23 cellular contexts compared by ENCODE assay signal in genomic region chr3:172146349-172146748, GRCh38.
A peak's percentile ranks its signal among the peaks of the same experiment; 100 is the strongest.
DNase-seq lines count a peak whose midpoint lies in the region; ATAC-seq, FAIRE-seq and TF ChIP-seq lines count a peak whose summit lies in the region.
"Had no signal": no experiment of that assay in that cellular context is flagged by ENCODE, and none has a peak within 500 bp of the region (broad histone marks: within the 10 kb centered on the region; RNA-seq: fewer than 3 reads in every experiment).

No MANE protein-coding gene starts in this region.

- peaks cover 28% of the 10 kb centered on the region for H3K9me3 Mint-ChIP-seq in neural progenitor cell
- H3K9me3 Mint-ChIP-seq: H9 had no signal

- no peak for TF ChIP-seq RAD21 in HepG2 (CRISPR knock-in tag; IDR thresholded peaks at IDR 0.05)

- TF ChIP-seq CTCF in HepG2 (CRISPR knock-in tag; IDR thresholded peaks at IDR 0.05) (no peak), right lobe of liver (IDR thresholded peaks at IDR 0.05) (no peak), Panc1 (IDR thresholded peaks at IDR 0.05) (no peak), neural progenitor cell (IDR thresholded peaks at IDR 0.05) (no peak)

- H3K4me1 ChIP-seq in HepG2 (ENCODE audit: insufficient read depth, low read length) = peaks cover 91% of the 10 kb centered on the region
- peaks cover 0 to 25% (median 10%) of the 10 kb centered on the region in 4 donors for H3K4me1 ChIP-seq in right lobe of liver
- H3K4me1 ChIP-seq in Panc1 (ENCODE audit: control insufficient read depth, insufficient read depth, low read length) = peaks cover 78% of the 10 kb centered on the region
- H3K4me1 ChIP-seq in mesendoderm (ENCODE audit: control insufficient read depth, low read depth, low read length) = peaks cover 6% of the 10 kb centered on the region
- peaks cover 45% of the 10 kb centered on the region for H3K4me1 ChIP-seq in neural progenitor cell
- H3K4me1 ChIP-seq in aorta (ENCODE audit: control insufficient read depth in 1 of 2, insufficient read depth in 2 of 2, low read length in 2 of 2) = peaks cover 6 to 9% of the 10 kb centered on the region in 2 donors

- no peaks in the 10 kb centered on the region for H3K27me3 ChIP-seq in HepG2 (ENCODE audit: control insufficient read depth in 1 of 2, insufficient read depth in 2 of 2, low read length in 2 of 2)
- no peaks in the 10 kb centered on the region for H3K27me3 ChIP-seq in right lobe of liver
- no peaks in the 10 kb centered on the region for H3K27me3 ChIP-seq in Panc1 (ENCODE audit: control insufficient read depth, insufficient read depth, low read length)
- no peaks in the 10 kb centered on the region for H3K27me3 ChIP-seq in mesendoderm (ENCODE audit: insufficient read depth, low read length, poor library complexity)
- H3K27me3 ChIP-seq in neural progenitor cell = no peaks in the 10 kb centered on the region
- H3K27me3 ChIP-seq in aorta (ENCODE audit: control insufficient read depth in 1 of 2, insufficient read depth in 2 of 2, low read length in 1 of 2) = no peaks in the 10 kb centered on the region

- H4K20me1 ChIP-seq in HepG2 (ENCODE audit: insufficient read depth, low read length) (peaks cover 88% of the 10 kb centered on the region), neural progenitor cell (ENCODE audit: low read depth) (peaks cover 27% of the 10 kb centered on the region)

- H3K9ac ChIP-seq in HepG2 (ENCODE audit: insufficient read depth, low read depth, low read length) (no peak overlapping the region), mesendoderm (ENCODE audit: low read length) (no peak overlapping the region), neural progenitor cell (no peak overlapping the region)

- H3K36me3 ChIP-seq in HepG2 (replicated peaks in 1 of 2; ENCODE audit: control insufficient read depth in 1 of 2, insufficient read depth in 2 of 2, low read length in 2 of 2) = peaks cover 12 to 31% of the 10 kb centered on the region in 2 experiments
- H3K36me3 ChIP-seq in right lobe of liver = no peaks in the 10 kb centered on the region
- H3K36me3 ChIP-seq in Panc1 (ENCODE audit: control insufficient read depth, insufficient read depth, low read length) = 0 out of 2 replicates have a peak, but pooled peaks cover 2% of the 10 kb centered on the region
- H3K36me3 ChIP-seq in mesendoderm (ENCODE audit: control insufficient read depth, insufficient read depth, low read length) = no peaks in the 10 kb centered on the region
- H3K36me3 ChIP-seq in neural progenitor cell = no peaks in the 10 kb centered on the region
- no peaks in the 10 kb centered on the region for H3K36me3 ChIP-seq in aorta (ENCODE audit: control insufficient read depth in 1 of 2, insufficient read depth in 2 of 2, low read length in 1 of 2)

- H3F3A ChIP-seq in neural progenitor cell (ENCODE audit: low read depth) = peaks cover 17% of the 10 kb centered on the region

- no peak for TF ChIP-seq POLR2A in HepG2 (IDR thresholded peaks at IDR 0.05; ENCODE audit: insufficient read depth in 1 of 2, low read depth in 2 of 2, low read length in 2 of 2)
- TF ChIP-seq POLR2A in right lobe of liver (IDR thresholded peaks at IDR 0.05) = no peak

- TF ChIP-seq EP300 in HepG2 (IDR thresholded peaks at IDR 0.05; ENCODE audit: low read depth in 2 of 2, low read length in 2 of 2) = no peak
- TF ChIP-seq EP300 in HepG2 (CRISPR knock-in tag; IDR thresholded peaks at IDR 0.05; ENCODE audit: borderline replicate concordance) = no peak

- no TSS peak for BruUV-seq in HepG2 (replicated peaks; lab: Mats Ljungman, UMichigan)
- BruUV-seq in Panc1 (replicated peaks; lab: Mats Ljungman, UMichigan) = no TSS peak

- H3K27ac ChIP-seq in HepG2 (ENCODE audit: extremely low read length, insufficient read depth, low read length) (peak overlapping the region; percentile 40), right lobe of liver (no peak overlapping the region), Panc1 (ENCODE audit: low read length) (peak overlapping the region; percentile 65), mesendoderm (ENCODE audit: low read depth, low read length) (no peak overlapping the region), neural progenitor cell (no peak overlapping the region), aorta (ENCODE audit: low read depth in 1 of 2, low read length in 2 of 2) (no peak overlapping the region)
- H3K27ac ChIP-seq: C4-2B, HL-60 had no signal

- no peak overlapping the region for H3K56ac ChIP-seq in mesendoderm (ENCODE audit: low read length)

- H2BK120ac ChIP-seq in mesendoderm (ENCODE audit: low read depth, low read length) = no peak overlapping the region

- H3K9me3 ChIP-seq in HepG2 (ENCODE audit: low read length) (no peaks in the 10 kb centered on the region), right lobe of liver (no peaks in the 10 kb centered on the region), Panc1 (ENCODE audit: control insufficient read depth, insufficient read depth, low read depth, low read length) (no peaks in the 10 kb centered on the region), neural progenitor cell (ENCODE audit: low read depth) (no peaks in the 10 kb centered on the region), aorta (ENCODE audit: control insufficient read depth, low read length) (no peaks in the 10 kb centered on the region)

- H3K23ac ChIP-seq in mesendoderm (ENCODE audit: low read length) = no peak overlapping the region

- intact Hi-C loops in HepG2 (cut with micrococcal nuclease; ENCODE audit: unreplicated experiment) (no loop called here), right lobe of liver (cut with DNase I) (no loop called here), Panc1 (cut with micrococcal nuclease; ENCODE audit: unreplicated experiment) (no loop called here), aorta (cut with DNase I) (no loop called here)

- H3K36me3 Mint-ChIP-seq in neural progenitor cell = peaks cover 26% of the 10 kb centered on the region

- peak; percentile 12 for ATAC-seq in HepG2
- no peak for ATAC-seq in right lobe of liver
- no peak for ATAC-seq in Panc1
- no peak for ATAC-seq in aorta (ENCODE audit: low FRiP score)
- ATAC-seq: SK-N-SH treated with all-trans-retinoic acid at 6 μM for 48 hours had no signal

- H2AFZ ChIP-seq in HepG2 (ENCODE audit: low read length) (no peak overlapping the region), neural progenitor cell (replicated peaks) (no peak overlapping the region)

- H3K4me3 ChIP-seq in HepG2 (replicated peaks in 1 of 3; ENCODE audit: insufficient read depth in 1 of 3, low read depth in 2 of 3, low read length in 3 of 3) = no peak overlapping the region
- no peak overlapping the region for H3K4me3 ChIP-seq in right lobe of liver
- no peak overlapping the region for H3K4me3 ChIP-seq in Panc1 (ENCODE audit: low read depth in 2 of 2, low read length in 2 of 2)
- H3K4me3 ChIP-seq in mesendoderm (ENCODE audit: low read length) = no peak overlapping the region
- no peak overlapping the region for H3K4me3 ChIP-seq in neural progenitor cell
- H3K4me3 ChIP-seq in aorta (ENCODE audit: low read length in 2 of 2) = no peak overlapping the region

- POLR2A ChIA-PET in HepG2 (lab: Yijun Ruan, JAX) = no interaction called here
- POLR2A ChIA-PET in Panc1 (lab: Charles Lee) = interaction anchor here (0.7 kb wide), 1 partner anchor 1367 kb away, joined by 3 read pairs; no protein-coding TSS in a partner anchor

- DNase-seq in HepG2 (ENCODE audit: low spot score) (no peak), right lobe of liver (no peak), Panc1 (ENCODE audit: low read depth, low spot score) (no peak), mesendoderm (no peak), neural progenitor cell (ENCODE audit: low spot score) (no peak), HPDE6-E6E7 (ENCODE audit: extremely low spot score) (no peak), aorta (no peak), OCI-M1 (lab: John Stamatoyannopoulos, UW) (no peak)
- DNase-seq: ACHN, AML-193, GDM1, H9, NCI-H1092 treated with DMSO at 0.1 percent for 48 hours, NCI-H146, NCI-H2081, NCI-H2171 treated with DMSO at 0.1 percent for 48 hours, NCI-H446 treated with DMSO at 0.1 percent for 48 hours, NCI-H69, SIG-M5 had no signal

- no peaks in the 10 kb centered on the region for H3K27me3 Mint-ChIP-seq in neural progenitor cell (ENCODE audit: insufficient read depth, low read depth)

- peaks cover 38% of the 10 kb centered on the region for H3K4me1 Mint-ChIP-seq in neural progenitor cell

- CTCF ChIA-PET in HepG2 (lab: Yijun Ruan, JAX; ENCODE audit: low intra/inter-chr PET ratio, low total read pairs) = no interaction called here
- CTCF ChIA-PET in Panc1 (lab: Charles Lee) = no interaction called here

- no peak overlapping the region for H3K4me2 ChIP-seq in HepG2 (ENCODE audit: low read depth, low read length)
- no peak overlapping the region for H3K4me2 ChIP-seq in mesendoderm (ENCODE audit: low read length)
- no peak overlapping the region for H3K4me2 ChIP-seq in neural progenitor cell

- peak overlapping the region; percentile 18 for H3K18ac ChIP-seq in mesendoderm (ENCODE audit: low read length)

- H3K79me2 ChIP-seq in HepG2 (ENCODE audit: insufficient read depth, low read length) = peaks cover 97% of the 10 kb centered on the region
- H3K79me2 ChIP-seq in mesendoderm (ENCODE audit: control insufficient read depth, insufficient read depth, low read length) = peaks cover 32% of the 10 kb centered on the region
- peaks cover 60% of the 10 kb centered on the region for H3K79me2 ChIP-seq in neural progenitor cell (ENCODE audit: low read depth)

- WGBS in HepG2 (ENCODE audit: low lambda C conversion rate) = 61% methylated on average over 3 of the region's 3 CpGs
- WGBS in right lobe of liver (ENCODE audit: insufficient coverage, low coverage, low lambda C conversion rate, missing lambda C conversion rate) = 49% methylated on average over 3 of the region's 3 CpGs
- no CpG with 5 or more reads among the region's 3 CpGs for WGBS in mesendoderm (ENCODE audit: extremely low coverage, insufficient coverage, low lambda C conversion rate)
- WGBS in aorta, 2 donors = 58 to 62% methylated on average over 3 of the region's 3 CpGs

- no peak overlapping the region for H3K4me3 Mint-ChIP-seq in neural progenitor cell
- H3K4me3 Mint-ChIP-seq: H9 had no signal

- no peak overlapping the region for H2AK5ac ChIP-seq in mesendoderm (ENCODE audit: low read length)

- H3K4ac ChIP-seq in mesendoderm (ENCODE audit: low read depth, low read length) = no peak overlapping the region

- H4K8ac ChIP-seq in mesendoderm (ENCODE audit: low read depth, low read length) = no peak overlapping the region

- in situ Hi-C loops in HepG2 (cut with HindIII; ENCODE audit: extremely low pct_ligation_motif_present, low pct_unique_long_range_greater_than_20kb) (no loop called here), Panc1 (cut with HindIII; ENCODE audit: low pct_unique_long_range_greater_than_20kb, low sequenced_read_pairs) (no loop called here)

- no peak overlapping the region for H2BK15ac ChIP-seq in mesendoderm (replicated peaks; ENCODE audit: low read depth)

- H2BK5ac ChIP-seq in mesendoderm (ENCODE audit: low read length) = no peak overlapping the region

- no peak overlapping the region for H4K5ac ChIP-seq in mesendoderm (ENCODE audit: low read length)

- peaks cover 7% of the 10 kb centered on the region for H3K79me1 ChIP-seq in mesendoderm (ENCODE audit: low read length)

- FAIRE-seq in HepG2 (lab: Jason Lieb, UNC) = no peak
- FAIRE-seq: HTR-8/SVneo had no signal

- H3K27ac Mint-ChIP-seq in neural progenitor cell = no peak overlapping the region

TF ChIP-seq in HepG2, 621 proteins besides CTCF, POLR2A, EP300 and RAD21 (continues in another document):
- TF ChIP-seq NR2F2 (IDR thresholded peaks at IDR 0.05; ENCODE audit: borderline replicate concordance, low read depth) = no peak
- TF ChIP-seq RBM22 (optimal IDR thresholded peaks at IDR 0.05; ENCODE audit: low read length) = peak; percentile 96

Comparison
In these comparisons a context has a peak if more than half of its experiments do, and no peak if none do; other contexts are left out.
1. H3K27ac ChIP-seq: peak in HepG2 (single experiment) and Panc1 (single experiment); none in right lobe of liver (0 of 3), mesendoderm (single experiment), neural progenitor cell (single experiment) and aorta (0 of 2).